In the genomic region with DNA sequence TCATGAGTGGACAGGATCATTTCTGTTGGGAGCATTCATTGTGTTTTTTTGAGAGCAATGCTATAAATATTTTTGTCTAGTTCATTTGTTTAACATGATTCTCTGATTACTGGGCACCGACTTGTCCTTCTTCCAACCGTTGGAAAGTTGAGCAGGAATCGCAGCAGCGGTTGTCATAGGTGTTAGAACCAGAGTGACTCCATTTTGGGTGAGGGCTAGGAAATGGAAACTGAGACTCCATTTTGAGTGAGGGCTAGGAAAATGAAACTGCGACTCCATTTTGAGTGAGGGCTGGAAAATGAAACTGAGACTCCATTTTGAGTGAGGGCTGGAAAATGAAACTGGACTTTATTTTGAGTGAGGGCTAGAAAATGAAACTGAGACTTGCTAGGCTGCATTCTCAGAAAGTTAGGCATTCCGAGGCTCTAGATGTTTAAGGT, we compare ENCODE assay signal across 1 cellular context.
TF ChIP-seq lines count a peak whose summit lies in the region.

No MANE protein-coding gene starts in this region.

TF ChIP-seq in K562, 482 proteins besides CTCF, POLR2A, EP300 and RAD21 (continued from another document):
- TF ChIP-seq IFI16 (CRISPR knock-in tag; IDR thresholded peaks at IDR 0.05) (peak; percentile 49; the same call in 1 of the 2 replicates), ZNF347 (CRISPR knock-in tag; IDR thresholded peaks at IDR 0.05; ENCODE audit: low read depth) (peak; percentile 82; the same call in 1 of the 2 replicates), ZC3H11A (IDR thresholded peaks at IDR 0.05; ENCODE audit: low read depth, low read length) (peak; percentile 99), GTF2A2 (tag; IDR thresholded peaks at IDR 0.05) (peak; percentile 99), DNMT1 (IDR thresholded peaks at IDR 0.05) (no peak), ARNT (IDR thresholded peaks at IDR 0.05) (0 out of 4 replicates have a peak, but pooled peaks of 1 of the 2 experiments have one; percentile 30), RB1 (IDR thresholded peaks at IDR 0.05; ENCODE audit: low read depth) (no peak), TCFL5 (CRISPR knock-in tag; conservative IDR thresholded peaks at IDR 0.05) (peak; percentile 98), HMG20B (CRISPR knock-in tag; IDR thresholded peaks at IDR 0.05) (peak; percentile 84; the same call in 1 of the 2 replicates), ZNF518B (CRISPR knock-in tag; IDR thresholded peaks at IDR 0.05) (peak; percentile 86), HMG20A (CRISPR knock-in tag; conservative IDR thresholded peaks at IDR 0.05) (0 out of 2 replicates have a peak, but pooled peaks have one; percentile 78), ZNF175 (CRISPR knock-in tag; IDR thresholded peaks at IDR 0.05; ENCODE audit: low read depth) (peak; percentile 100), ZNF311 (CRISPR knock-in tag; IDR thresholded peaks at IDR 0.05) (peak; percentile 96), ZNF143 (CRISPR knock-in tag; IDR thresholded peaks at IDR 0.05) (no peak), ZSCAN32 (CRISPR knock-in tag; IDR thresholded peaks at IDR 0.05) (peak; percentile 91), ID3 (CRISPR knock-in tag; IDR thresholded peaks at IDR 0.05) (peak; percentile 93), ID3 (tag; IDR thresholded peaks at IDR 0.05) (peak; percentile 83), ETV1 (tag; conservative IDR thresholded peaks at IDR 0.05; ENCODE audit: low read depth) (peak; percentile 98), ZNF239 (CRISPR knock-in tag; IDR thresholded peaks at IDR 0.05) (peak; percentile 97)
- TF ChIP-seq, protein P1, sequence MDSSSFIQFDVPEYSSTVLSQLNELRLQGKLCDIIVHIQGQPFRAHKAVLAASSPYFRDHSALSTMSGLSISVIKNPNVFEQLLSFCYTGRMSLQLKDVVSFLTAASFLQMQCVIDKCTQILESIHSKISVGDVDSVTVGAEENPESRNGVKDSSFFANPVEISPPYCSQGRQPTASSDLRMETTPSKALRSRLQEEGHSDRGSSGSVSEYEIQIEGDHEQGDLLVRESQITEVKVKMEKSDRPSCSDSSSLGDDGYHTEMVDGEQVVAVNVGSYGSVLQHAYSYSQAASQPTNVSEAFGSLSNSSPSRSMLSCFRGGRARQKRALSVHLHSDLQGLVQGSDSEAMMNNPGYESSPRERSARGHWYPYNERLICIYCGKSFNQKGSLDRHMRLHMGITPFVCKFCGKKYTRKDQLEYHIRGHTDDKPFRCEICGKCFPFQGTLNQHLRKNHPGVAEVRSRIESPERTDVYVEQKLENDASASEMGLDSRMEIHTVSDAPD (CRISPR knock-in tag; IDR thresholded peaks at IDR 0.05) = peak; percentile 89
- TF ChIP-seq, protein P2, sequence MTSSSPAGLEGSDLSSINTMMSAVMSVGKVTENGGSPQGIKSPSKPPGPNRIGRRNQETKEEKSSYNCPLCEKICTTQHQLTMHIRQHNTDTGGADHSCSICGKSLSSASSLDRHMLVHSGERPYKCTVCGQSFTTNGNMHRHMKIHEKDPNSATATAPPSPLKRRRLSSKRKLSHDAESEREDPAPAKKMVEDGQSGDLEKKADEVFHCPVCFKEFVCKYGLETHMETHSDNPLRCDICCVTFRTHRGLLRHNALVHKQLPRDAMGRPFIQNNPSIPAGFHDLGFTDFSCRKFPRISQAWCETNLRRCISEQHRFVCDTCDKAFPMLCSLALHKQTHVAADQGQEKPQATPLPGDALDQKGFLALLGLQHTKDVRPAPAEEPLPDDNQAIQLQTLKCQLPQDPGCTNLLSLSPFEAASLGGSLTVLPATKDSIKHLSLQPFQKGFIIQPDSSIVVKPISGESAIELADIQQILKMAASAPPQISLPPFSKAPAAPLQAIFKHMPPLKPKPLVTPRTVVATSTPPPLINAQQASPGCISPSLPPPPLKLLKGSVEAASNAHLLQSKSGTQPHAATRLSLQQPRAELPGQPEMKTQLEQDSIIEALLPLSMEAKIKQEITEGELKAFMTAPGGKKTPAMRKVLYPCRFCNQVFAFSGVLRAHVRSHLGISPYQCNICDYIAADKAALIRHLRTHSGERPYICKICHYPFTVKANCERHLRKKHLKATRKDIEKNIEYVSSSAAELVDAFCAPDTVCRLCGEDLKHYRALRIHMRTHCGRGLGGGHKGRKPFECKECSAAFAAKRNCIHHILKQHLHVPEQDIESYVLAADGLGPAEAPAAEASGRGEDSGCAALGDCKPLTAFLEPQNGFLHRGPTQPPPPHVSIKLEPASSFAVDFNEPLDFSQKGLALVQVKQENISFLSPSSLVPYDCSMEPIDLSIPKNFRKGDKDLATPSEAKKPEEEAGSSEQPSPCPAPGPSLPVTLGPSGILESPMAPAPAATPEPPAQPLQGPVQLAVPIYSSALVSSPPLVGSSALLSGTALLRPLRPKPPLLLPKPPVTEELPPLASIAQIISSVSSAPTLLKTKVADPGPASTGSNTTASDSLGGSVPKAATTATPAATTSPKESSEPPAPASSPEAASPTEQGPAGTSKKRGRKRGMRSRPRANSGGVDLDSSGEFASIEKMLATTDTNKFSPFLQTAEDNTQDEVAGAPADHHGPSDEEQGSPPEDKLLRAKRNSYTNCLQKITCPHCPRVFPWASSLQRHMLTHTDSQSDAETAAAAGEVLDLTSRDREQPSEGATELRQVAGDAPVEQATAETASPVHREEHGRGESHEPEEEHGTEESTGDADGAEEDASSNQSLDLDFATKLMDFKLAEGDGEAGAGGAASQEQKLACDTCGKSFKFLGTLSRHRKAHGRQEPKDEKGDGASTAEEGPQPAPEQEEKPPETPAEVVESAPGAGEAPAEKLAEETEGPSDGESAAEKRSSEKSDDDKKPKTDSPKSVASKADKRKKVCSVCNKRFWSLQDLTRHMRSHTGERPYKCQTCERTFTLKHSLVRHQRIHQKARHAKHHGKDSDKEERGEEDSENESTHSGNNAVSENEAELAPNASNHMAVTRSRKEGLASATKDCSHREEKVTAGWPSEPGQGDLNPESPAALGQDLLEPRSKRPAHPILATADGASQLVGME (CRISPR knock-in tag; IDR thresholded peaks at IDR 0.05) = peak; percentile 99
- TF ChIP-seq, protein P3, sequence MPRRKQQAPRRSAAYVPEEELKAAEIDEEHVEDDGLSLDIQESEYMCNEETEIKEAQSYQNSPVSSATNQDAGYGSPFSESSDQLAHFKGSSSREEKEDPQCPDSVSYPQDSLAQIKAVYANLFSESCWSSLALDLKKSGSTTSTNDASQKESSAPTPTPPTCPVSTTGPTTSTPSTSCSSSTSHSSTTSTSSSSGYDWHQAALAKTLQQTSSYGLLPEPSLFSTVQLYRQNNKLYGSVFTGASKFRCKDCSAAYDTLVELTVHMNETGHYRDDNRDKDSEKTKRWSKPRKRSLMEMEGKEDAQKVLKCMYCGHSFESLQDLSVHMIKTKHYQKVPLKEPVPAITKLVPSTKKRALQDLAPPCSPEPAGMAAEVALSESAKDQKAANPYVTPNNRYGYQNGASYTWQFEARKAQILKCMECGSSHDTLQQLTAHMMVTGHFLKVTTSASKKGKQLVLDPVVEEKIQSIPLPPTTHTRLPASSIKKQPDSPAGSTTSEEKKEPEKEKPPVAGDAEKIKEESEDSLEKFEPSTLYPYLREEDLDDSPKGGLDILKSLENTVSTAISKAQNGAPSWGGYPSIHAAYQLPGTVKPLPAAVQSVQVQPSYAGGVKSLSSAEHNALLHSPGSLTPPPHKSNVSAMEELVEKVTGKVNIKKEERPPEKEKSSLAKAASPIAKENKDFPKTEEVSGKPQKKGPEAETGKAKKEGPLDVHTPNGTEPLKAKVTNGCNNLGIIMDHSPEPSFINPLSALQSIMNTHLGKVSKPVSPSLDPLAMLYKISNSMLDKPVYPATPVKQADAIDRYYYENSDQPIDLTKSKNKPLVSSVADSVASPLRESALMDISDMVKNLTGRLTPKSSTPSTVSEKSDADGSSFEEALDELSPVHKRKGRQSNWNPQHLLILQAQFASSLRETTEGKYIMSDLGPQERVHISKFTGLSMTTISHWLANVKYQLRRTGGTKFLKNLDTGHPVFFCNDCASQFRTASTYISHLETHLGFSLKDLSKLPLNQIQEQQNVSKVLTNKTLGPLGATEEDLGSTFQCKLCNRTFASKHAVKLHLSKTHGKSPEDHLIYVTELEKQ (CRISPR knock-in tag; IDR thresholded peaks at IDR 0.05) = peak; percentile 94
